ENCODE assay signal across 34 cellular contexts in the genomic region with DNA sequence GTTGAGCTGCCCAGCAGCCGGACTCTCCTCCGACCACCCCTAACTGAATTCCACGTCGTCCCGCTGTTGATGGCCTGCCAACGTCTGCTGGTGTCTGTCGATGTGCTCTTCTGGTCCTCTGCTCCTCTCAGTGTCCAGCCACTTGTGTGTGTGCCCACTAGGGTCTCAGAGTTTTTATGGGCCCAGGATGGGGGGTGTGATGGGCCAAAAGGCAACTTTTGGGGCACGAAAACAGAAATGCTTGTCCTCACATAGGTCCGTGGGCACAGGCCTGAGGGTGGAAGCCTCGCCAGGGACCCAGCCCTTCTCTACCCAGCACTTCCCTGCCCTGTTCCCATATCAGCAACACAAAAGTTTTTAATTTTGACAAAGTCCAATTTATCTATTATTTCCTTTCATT.
"Had no signal": no experiment of that assay in that cellular context is flagged by ENCODE, and none has a peak within 500 bp of the region (broad histone marks: within the 10 kb centered on the region; RNA-seq: fewer than 3 reads in every experiment).

No MANE protein-coding gene starts in this region.

- H3K27ac ChIP-seq: KMS-11 had no signal

- H3K36me3 ChIP-seq: MG63 had no signal

- H3K4me3 ChIP-seq: MG63 had no signal

- H3K27me3 ChIP-seq: MG63 had no signal

- DNase-seq: Karpas-422, Kasumi-1, MG63, MM.1S, MV-4-11, NCI-H1048, NCI-H1092, NCI-H1092 treated with DMSO at 0.1 percent for 48 hours, NCI-H1105, NCI-H1105 treated with DMSO at 0.1 percent for 48 hours, NCI-H1417, NCI-H1417 treated with DMSO at 0.1 percent for 48 hours, NCI-H1436, NCI-H1436 treated with DMSO at 0.1 percent for 48 hours, NCI-H146, NCI-H1694, NCI-H1694 treated with DMSO at 0.1 percent for 48 hours, NCI-H187, NCI-H187 treated with DMSO at 0.1 percent for 48 hours, NCI-H1930, NCI-H2029, NCI-H2029 treated with DMSO at 0.1 percent for 48 hours, NCI-H2081, NCI-H2081 treated with DMSO at 0.1 percent for 48 hours, NCI-H2107, NCI-H2171, NCI-H2171 treated with DMSO at 0.1 percent for 48 hours, NCI-H2227 treated with DMSO at 0.1 percent for 48 hours, NCI-H226, NCI-H345, NCI-H446, NCI-H446 treated with DMSO at 0.1 percent for 48 hours, NCI-H510A had no signal

- H3K9me3 ChIP-seq: MG63 had no signal
